1 cellular context compared by ENCODE assay signal in genomic region chr2:120238728-120239487, GRCh38.
A peak's percentile ranks its signal among the peaks of the same experiment; 100 is the strongest.
TF ChIP-seq lines count a peak whose summit lies in the region.

No MANE protein-coding gene starts in this region.

TF ChIP-seq in HepG2, 621 proteins besides CTCF, POLR2A, EP300 and RAD21 (continued from another document and continues in another):
- TF ChIP-seq SNAPC4 (CRISPR knock-in tag; IDR thresholded peaks at IDR 0.05) (no peak), BCL3 (CRISPR knock-in tag; IDR thresholded peaks at IDR 0.05) (no peak; the same call in 1 of the 2 replicates), ATF5 (CRISPR knock-in tag; IDR thresholded peaks at IDR 0.05; ENCODE audit: low read depth) (no peak), ZNF83 (CRISPR knock-in tag; IDR thresholded peaks at IDR 0.05; ENCODE audit: borderline replicate concordance) (no peak), CENPX (CRISPR knock-in tag; IDR thresholded peaks at IDR 0.05) (no peak), RELA (CRISPR knock-in tag; IDR thresholded peaks at IDR 0.05) (no peak), ZNF124 (CRISPR knock-in tag; IDR thresholded peaks at IDR 0.05) (no peak), NR1H2 (CRISPR knock-in tag; IDR thresholded peaks at IDR 0.05; ENCODE audit: borderline replicate concordance, low read depth) (no peak), MTA1 (CRISPR knock-in tag; IDR thresholded peaks at IDR 0.05; ENCODE audit: borderline replicate concordance) (0 out of 2 replicates have a peak, but pooled peaks have one; percentile 61), ZNF775 (CRISPR knock-in tag; IDR thresholded peaks at IDR 0.05; ENCODE audit: borderline replicate concordance) (no peak), E2F1 (CRISPR knock-in tag; IDR thresholded peaks at IDR 0.05) (no peak), PRMT3 (CRISPR knock-in tag; IDR thresholded peaks at IDR 0.05; ENCODE audit: borderline replicate concordance, low read depth) (no peak), CHCHD3 (CRISPR knock-in tag; IDR thresholded peaks at IDR 0.05) (no peak), ZNF703 (CRISPR knock-in tag; IDR thresholded peaks at IDR 0.05; ENCODE audit: borderline replicate concordance) (no peak), HMGA1 (CRISPR knock-in tag; conservative IDR thresholded peaks at IDR 0.05) (no peak), MTF1 (CRISPR knock-in tag; IDR thresholded peaks at IDR 0.05) (no peak), ZNF333 (CRISPR knock-in tag; IDR thresholded peaks at IDR 0.05; ENCODE audit: borderline replicate concordance) (no peak), SOX5 (CRISPR knock-in tag; IDR thresholded peaks at IDR 0.05; ENCODE audit: borderline replicate concordance) (peak; percentile 27; the same call in 1 of the 2 replicates), ZNF513 (CRISPR knock-in tag; conservative IDR thresholded peaks at IDR 0.05) (no peak), JUN (CRISPR knock-in tag; IDR thresholded peaks at IDR 0.05) (peak; percentile 68), ETV6 (CRISPR knock-in tag; conservative IDR thresholded peaks at IDR 0.05) (no peak), ZNF10 (CRISPR knock-in tag; IDR thresholded peaks at IDR 0.05; ENCODE audit: borderline replicate concordance, low read depth) (no peak), ATRX (CRISPR knock-in tag; IDR thresholded peaks at IDR 0.05; ENCODE audit: borderline replicate concordance) (no peak), ZNF557 (CRISPR knock-in tag; IDR thresholded peaks at IDR 0.05) (no peak), ZFYVE20 (CRISPR knock-in tag; IDR thresholded peaks at IDR 0.05; ENCODE audit: borderline replicate concordance, low read depth) (no peak), ATF2 (CRISPR knock-in tag; IDR thresholded peaks at IDR 0.05) (no peak), HMGXB3 (CRISPR knock-in tag; IDR thresholded peaks at IDR 0.05; ENCODE audit: borderline replicate concordance) (no peak), JARID2 (CRISPR knock-in tag; IDR thresholded peaks at IDR 0.05; ENCODE audit: insufficient replicate concordance) (no peak), TBP (CRISPR knock-in tag; IDR thresholded peaks at IDR 0.05) (no peak), NR2C2 (CRISPR knock-in tag; IDR thresholded peaks at IDR 0.05; ENCODE audit: borderline replicate concordance) (no peak; the same call in 1 of the 2 replicates), FOXA1 (IDR thresholded peaks at IDR 0.05) (no peak), FOXA1 (CRISPR knock-in tag; IDR thresholded peaks at IDR 0.05) (no peak), RAD51 (IDR thresholded peaks at IDR 0.05; ENCODE audit: borderline replicate concordance) (no peak), TSC22D2 (CRISPR knock-in tag; IDR thresholded peaks at IDR 0.05; ENCODE audit: borderline replicate concordance) (no peak), ZBTB26 (CRISPR knock-in tag; IDR thresholded peaks at IDR 0.05; ENCODE audit: borderline replicate concordance) (peak; percentile 18; the same call in 1 of the 2 replicates), KLF9 (CRISPR knock-in tag; IDR thresholded peaks at IDR 0.05; ENCODE audit: low read depth) (no peak), NCOA2 (CRISPR knock-in tag; IDR thresholded peaks at IDR 0.05) (no peak), RBAK (CRISPR knock-in tag; IDR thresholded peaks at IDR 0.05) (no peak), CBX1 (IDR thresholded peaks at IDR 0.05; ENCODE audit: low read depth) (peak; percentile 19), SNAPC2 (CRISPR knock-in tag; IDR thresholded peaks at IDR 0.05) (no peak), HIC2 (CRISPR knock-in tag; IDR thresholded peaks at IDR 0.05; ENCODE audit: low read depth) (peak; percentile 85)
